Comparison of ENCODE assay signal across 1 cellular context in the genomic region with DNA sequence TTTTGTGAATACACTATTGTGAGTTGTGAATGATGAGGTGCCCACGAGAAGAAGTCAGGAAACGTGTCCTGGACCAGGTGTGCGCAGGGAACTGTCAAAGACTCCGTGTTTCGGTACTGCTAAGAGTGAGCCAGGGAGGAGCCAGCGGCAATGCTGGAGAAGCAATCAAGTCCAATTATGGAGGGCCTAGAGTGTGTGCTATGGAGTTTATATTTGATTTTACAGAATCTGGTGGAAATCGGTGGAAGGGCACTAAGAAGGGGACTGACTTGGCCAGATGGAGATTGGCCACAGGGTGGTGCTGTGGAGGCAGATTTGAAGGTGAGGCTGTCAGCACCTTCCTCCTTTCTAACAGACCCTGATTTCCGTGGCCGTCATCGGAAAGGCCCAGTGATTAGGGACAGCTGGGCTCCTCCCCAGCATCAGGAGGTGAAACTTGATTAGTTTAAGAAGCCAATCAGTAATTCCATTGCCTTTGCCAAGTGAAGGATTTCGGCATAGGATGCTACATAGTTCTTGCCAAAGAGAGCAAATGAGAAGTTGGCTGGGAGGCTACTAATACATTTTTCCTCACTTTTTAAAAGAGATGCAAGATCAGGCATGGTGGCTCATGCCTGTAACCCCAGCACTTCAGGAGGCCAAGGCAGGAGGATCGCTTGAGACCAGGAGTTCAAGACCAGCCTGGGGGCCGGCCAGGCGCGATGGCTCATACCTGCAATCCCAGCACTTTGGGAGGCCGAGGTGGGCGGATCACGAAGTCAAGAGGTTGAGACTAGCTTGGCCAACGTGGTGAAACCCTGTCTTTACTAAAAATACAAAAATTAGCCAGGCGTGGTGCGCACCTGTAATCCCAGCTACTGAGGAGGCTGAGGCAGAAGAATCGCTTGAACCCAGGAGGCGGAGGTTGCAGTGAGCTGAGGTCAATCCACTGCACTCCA.
TF ChIP-seq lines count a peak whose summit lies in the region.

No MANE protein-coding gene starts in this region.

TF ChIP-seq in IMR-90, 13 proteins besides CTCF, POLR2A, EP300 and RAD21:
- TF ChIP-seq, protein P1, sequence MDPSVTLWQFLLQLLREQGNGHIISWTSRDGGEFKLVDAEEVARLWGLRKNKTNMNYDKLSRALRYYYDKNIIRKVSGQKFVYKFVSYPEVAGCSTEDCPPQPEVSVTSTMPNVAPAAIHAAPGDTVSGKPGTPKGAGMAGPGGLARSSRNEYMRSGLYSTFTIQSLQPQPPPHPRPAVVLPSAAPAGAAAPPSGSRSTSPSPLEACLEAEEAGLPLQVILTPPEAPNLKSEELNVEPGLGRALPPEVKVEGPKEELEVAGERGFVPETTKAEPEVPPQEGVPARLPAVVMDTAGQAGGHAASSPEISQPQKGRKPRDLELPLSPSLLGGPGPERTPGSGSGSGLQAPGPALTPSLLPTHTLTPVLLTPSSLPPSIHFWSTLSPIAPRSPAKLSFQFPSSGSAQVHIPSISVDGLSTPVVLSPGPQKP (IDR thresholded peaks at IDR 0.05; ENCODE audit: borderline replicate concordance, low read depth, low read length): no peak
- TF ChIP-seq SMC3 (IDR thresholded peaks at IDR 0.05; ENCODE audit: low read depth, low read length): peak; percentile 90
